Comparison of ENCODE assay signal across 1 cellular context in genomic region chr1:26771643-26772321, GRCh38.
A peak's percentile ranks its signal among the peaks of the same experiment; 100 is the strongest.
TF ChIP-seq lines count a peak whose summit lies in the region.

No MANE protein-coding gene starts in this region.

TF ChIP-seq in K562, 482 proteins besides CTCF, POLR2A, EP300 and RAD21 (continued from another document and continues in another):
- TF ChIP-seq CHAMP1 (IDR thresholded peaks at IDR 0.05): no peak
- peak; percentile 58 for TF ChIP-seq MAFK (IDR thresholded peaks at IDR 0.05; ENCODE audit: low read length)
- no peak for TF ChIP-seq GTF2E2 (tag; IDR thresholded peaks at IDR 0.05)
- no peak for TF ChIP-seq ZBTB2 (IDR thresholded peaks at IDR 0.05)
- no peak for TF ChIP-seq NR0B1 (IDR thresholded peaks at IDR 0.05; ENCODE audit: partially characterized antibody)
- TF ChIP-seq CHD4 (IDR thresholded peaks at IDR 0.05; ENCODE audit: insufficient read depth, insufficient replicate concordance, low read depth, low read length, poor library complexity, severe bottlenecking): no peak
- TF ChIP-seq CREB3L1 (IDR thresholded peaks at IDR 0.05; ENCODE audit: borderline replicate concordance, low read depth): peak; percentile 22; the same call in 1 of the 2 replicates
- no peak for TF ChIP-seq ZNF175 (CRISPR knock-in tag; IDR thresholded peaks at IDR 0.05; ENCODE audit: low read depth)
- TF ChIP-seq ZNF766 (CRISPR knock-in tag; conservative IDR thresholded peaks at IDR 0.05): no peak
- TF ChIP-seq MCM3 (IDR thresholded peaks at IDR 0.05): no peak
- TF ChIP-seq KDM5B (IDR thresholded peaks at IDR 0.05; ENCODE audit: insufficient replicate concordance, low read depth, low read length): no peak
- no peak for TF ChIP-seq ETV1 (tag; conservative IDR thresholded peaks at IDR 0.05; ENCODE audit: low read depth)
- TF ChIP-seq PML (IDR thresholded peaks at IDR 0.05; ENCODE audit: low read length): no peak
- TF ChIP-seq ETV6 (IDR thresholded peaks at IDR 0.05; ENCODE audit: borderline replicate concordance in 1 of 2, low read depth in 2 of 2, low read length in 1 of 2): peak in 1 of 2 experiments; percentile 37; a peak in 1 of 4 replicates
- TF ChIP-seq ETV6 (CRISPR knock-in tag; IDR thresholded peaks at IDR 0.05; ENCODE audit: borderline replicate concordance): no peak
- TF ChIP-seq ZNF695 (CRISPR knock-in tag; IDR thresholded peaks at IDR 0.05): no peak
- TF ChIP-seq XRCC4 (IDR thresholded peaks at IDR 0.05; ENCODE audit: extremely low read depth, insufficient read depth, insufficient read length): no peak
- TF ChIP-seq PRDM10 (IDR thresholded peaks at IDR 0.05; ENCODE audit: partially characterized antibody): peak; percentile 81
- TF ChIP-seq HINFP (tag; conservative IDR thresholded peaks at IDR 0.05; ENCODE audit: low read depth): no peak
- TF ChIP-seq RUNX1 (IDR thresholded peaks at IDR 0.05; ENCODE audit: low read depth): no peak
- TF ChIP-seq RFX5 (IDR thresholded peaks at IDR 0.05; ENCODE audit: low read depth, low read length): no peak
- TF ChIP-seq ZNF507 (tag; conservative IDR thresholded peaks at IDR 0.05): no peak
- no peak for TF ChIP-seq ESRRB (CRISPR knock-in tag; IDR thresholded peaks at IDR 0.05; ENCODE audit: borderline replicate concordance)
- TF ChIP-seq GABPB2 (CRISPR knock-in tag; conservative IDR thresholded peaks at IDR 0.05): no peak
- no peak for TF ChIP-seq NCOA2 (IDR thresholded peaks at IDR 0.05; ENCODE audit: partially characterized antibody in 2 of 2)
- no peak for TF ChIP-seq ZNF354B (CRISPR knock-in tag; IDR thresholded peaks at IDR 0.05)
- TF ChIP-seq ZC3H8 (IDR thresholded peaks at IDR 0.05): no peak; the same call in 1 of the 2 replicates
- TF ChIP-seq NRF1 (conservative IDR thresholded peaks at IDR 0.05 in 1 of 2, IDR thresholded peaks at IDR 0.05 in 1 of 2): peak; percentile 39 to 41; a peak in 2 of 4 replicates
- TF ChIP-seq MEF2A (IDR thresholded peaks at IDR 0.05; ENCODE audit: control insufficient read depth, low read depth, low read length): no peak
- no peak for TF ChIP-seq EZH2 (IDR thresholded peaks at IDR 0.05; ENCODE audit: borderline replicate concordance, low read depth, low read length)
- TF ChIP-seq NFE2L1 (tag; IDR thresholded peaks at IDR 0.05; ENCODE audit: borderline replicate concordance, low read depth): no peak; the same call in 1 of the 2 replicates
- no peak for TF ChIP-seq THRA (IDR thresholded peaks at IDR 0.05)
- TF ChIP-seq PTBP1 (IDR thresholded peaks at IDR 0.05; ENCODE audit: low read depth, low read length): no peak
- TF ChIP-seq TFE3 (CRISPR knock-in tag; IDR thresholded peaks at IDR 0.05): no peak
- TF ChIP-seq ETS2 (tag; IDR thresholded peaks at IDR 0.05; ENCODE audit: borderline replicate concordance, poor library complexity, severe bottlenecking): no peak
- no peak for TF ChIP-seq ZNF717 (CRISPR knock-in tag; IDR thresholded peaks at IDR 0.05)
- no peak for TF ChIP-seq KDM4B (IDR thresholded peaks at IDR 0.05; ENCODE audit: borderline replicate concordance in 2 of 2, low read depth in 1 of 2)
- no peak for TF ChIP-seq ZNF311 (CRISPR knock-in tag; IDR thresholded peaks at IDR 0.05)
- TF ChIP-seq NFIX (CRISPR knock-in tag; IDR thresholded peaks at IDR 0.05; ENCODE audit: low read depth): no peak
- TF ChIP-seq RBM17 (IDR thresholded peaks at IDR 0.05; ENCODE audit: borderline replicate concordance, low read depth, low read length): no peak
- no peak for TF ChIP-seq ETS1 (conservative IDR thresholded peaks at IDR 0.05; ENCODE audit: control insufficient read depth, low read depth, low read length)
- no peak for TF ChIP-seq NFYB (IDR thresholded peaks at IDR 0.05; ENCODE audit: extremely low read depth, insufficient read length)
- peak; percentile 99 for TF ChIP-seq JUN (IDR thresholded peaks at IDR 0.05; ENCODE audit: borderline replicate concordance, low read depth, low read length)
- no peak for TF ChIP-seq JUN (CRISPR knock-in tag; IDR thresholded peaks at IDR 0.05; ENCODE audit: borderline replicate concordance)
- TF ChIP-seq ZNF12 (CRISPR knock-in tag; IDR thresholded peaks at IDR 0.05): no peak
- TF ChIP-seq LARP7 (IDR thresholded peaks at IDR 0.05): no peak
- TF ChIP-seq CEBPG (CRISPR knock-in tag; IDR thresholded peaks at IDR 0.05): 0 out of 2 replicates have a peak, but pooled peaks have one; percentile 25
- no peak for TF ChIP-seq CEBPG (tag; conservative IDR thresholded peaks at IDR 0.05 in 1 of 2, IDR thresholded peaks at IDR 0.05 in 1 of 2)
- TF ChIP-seq SIN3A (IDR thresholded peaks at IDR 0.05; ENCODE audit: borderline replicate concordance in 2 of 2, control insufficient read depth in 1 of 2, low read depth in 2 of 2, low read length in 2 of 2): peak; percentile 79 to 84; a peak in 2 of 4 replicates
- TF ChIP-seq TRIM24 (IDR thresholded peaks at IDR 0.05): peak; percentile 8 to 50; a peak in 2 of 4 replicates
